ENCODE assay signal across 1 cellular context in genomic region chr7:127391591-127392181, GRCh38.
TF ChIP-seq lines count a peak whose summit lies in the region.

No MANE protein-coding gene starts in this region.

TF ChIP-seq in K562, 482 proteins besides CTCF, POLR2A, EP300 and RAD21 (continued from another document and continues in another):
- TF ChIP-seq CHD7 (IDR thresholded peaks at IDR 0.05; ENCODE audit: low read depth, low read length): no peak
- TF ChIP-seq STAT5B (CRISPR knock-in tag; IDR thresholded peaks at IDR 0.05): no peak
- no peak for TF ChIP-seq ZNF76 (CRISPR knock-in tag; IDR thresholded peaks at IDR 0.05; ENCODE audit: borderline replicate concordance)
- TF ChIP-seq PRDM10 (IDR thresholded peaks at IDR 0.05; ENCODE audit: partially characterized antibody): peak; percentile 14
- no peak for TF ChIP-seq PKNOX1 (IDR thresholded peaks at IDR 0.05)
- TF ChIP-seq MITF (IDR thresholded peaks at IDR 0.05): 0 out of 2 replicates have a peak, but pooled peaks have one; percentile 10
- TF ChIP-seq KAT8 (IDR thresholded peaks at IDR 0.05; ENCODE audit: low read depth): no peak
- TF ChIP-seq KLF13 (tag; IDR thresholded peaks at IDR 0.05; ENCODE audit: borderline replicate concordance, low read depth): no peak
- TF ChIP-seq NR0B1 (IDR thresholded peaks at IDR 0.05; ENCODE audit: partially characterized antibody): no peak
- TF ChIP-seq NR2C2 (CRISPR knock-in tag; IDR thresholded peaks at IDR 0.05): no peak
- no peak for TF ChIP-seq NR2C2 (tag; IDR thresholded peaks at IDR 0.05)
- TF ChIP-seq FOXP1 (CRISPR knock-in tag; IDR thresholded peaks at IDR 0.05): no peak; the same call in 1 of the 2 replicates
- TF ChIP-seq HDAC3 (IDR thresholded peaks at IDR 0.05; ENCODE audit: borderline replicate concordance, partially characterized antibody): no peak
- TF ChIP-seq CBX5 (IDR thresholded peaks at IDR 0.05; ENCODE audit: borderline replicate concordance, low read depth): no peak
- TF ChIP-seq HNRNPLL (IDR thresholded peaks at IDR 0.05; ENCODE audit: low read depth, low read length, poor library complexity, severe bottlenecking): peak; percentile 76
- TF ChIP-seq ETS2 (tag; IDR thresholded peaks at IDR 0.05; ENCODE audit: borderline replicate concordance, poor library complexity, severe bottlenecking): no peak
- TF ChIP-seq ZNF395 (CRISPR knock-in tag; IDR thresholded peaks at IDR 0.05): no peak
- no peak for TF ChIP-seq ZBTB49 (CRISPR knock-in tag; IDR thresholded peaks at IDR 0.05; ENCODE audit: borderline replicate concordance)
- TF ChIP-seq ZC3H11A (IDR thresholded peaks at IDR 0.05; ENCODE audit: low read depth, low read length): no peak
- no peak for TF ChIP-seq KDM2B (CRISPR knock-in tag; IDR thresholded peaks at IDR 0.05)
- no peak for TF ChIP-seq MBD2 (IDR thresholded peaks at IDR 0.05; ENCODE audit: borderline replicate concordance, low read depth)
- no peak for TF ChIP-seq HBP1 (CRISPR knock-in tag; IDR thresholded peaks at IDR 0.05)
- TF ChIP-seq ZNF445 (CRISPR knock-in tag; IDR thresholded peaks at IDR 0.05; ENCODE audit: low read depth): no peak
- no peak for TF ChIP-seq ATF7 (IDR thresholded peaks at IDR 0.05)
- TF ChIP-seq KLF1 (tag; IDR thresholded peaks at IDR 0.05): no peak
- no peak for TF ChIP-seq ZNF512 (tag; IDR thresholded peaks at IDR 0.05)
- no peak for TF ChIP-seq SMAD3 (CRISPR knock-in tag; conservative IDR thresholded peaks at IDR 0.05)
- no peak for TF ChIP-seq ZBTB17 (CRISPR knock-in tag; IDR thresholded peaks at IDR 0.05)
